Comparison of ENCODE assay signal across 17 cellular contexts in genomic region chr6:77173472-77174074, GRCh38.
DNase-seq lines count a peak whose midpoint lies in the region; FAIRE-seq and TF ChIP-seq lines count a peak whose summit lies in the region.
"Had no signal": no experiment of that assay in that cellular context is flagged by ENCODE, and none has a peak within 500 bp of the region (broad histone marks: within the 10 kb centered on the region; RNA-seq: fewer than 3 reads in every experiment).

No MANE protein-coding gene starts in this region.

- H3K9me1 ChIP-seq in endothelial cell of umbilical vein (replicated peaks; ENCODE audit: control insufficient read depth, extremely low read depth, insufficient read depth, low read length) = no peaks in the 10 kb centered on the region

- no peak for FAIRE-seq in endothelial cell of umbilical vein (lab: Jason Lieb, UNC)
- FAIRE-seq: A204.1, pancreas had no signal

- no peaks in the 10 kb centered on the region for H3K9me2 ChIP-seq in OCI-LY1 (ENCODE audit: low read depth, low read length)

- CTCF ChIA-PET in endothelial cell of umbilical vein (lab: Charles Lee) = interaction anchor here (1.0 kb wide), 1 partner anchor 156 kb away, joined by 3 read pairs; no protein-coding TSS in a partner anchor

- H3K9ac ChIP-seq in OCI-LY1 (ENCODE audit: low read length) = no peak overlapping the region
- H3K9ac ChIP-seq in endothelial cell of umbilical vein (replicated peaks; ENCODE audit: extremely low read depth, insufficient read depth, low read length) = no peak overlapping the region

- intact Hi-C loops in endothelial cell of umbilical vein (cut with micrococcal nuclease) = loop anchor here (1.0 kb wide), 1 partner anchor 284 kb away; no protein-coding TSS in a partner anchor

- H3K4me1 ChIP-seq in OCI-LY1 (ENCODE audit: insufficient read depth, low read length, severe bottlenecking) = no peaks in the 10 kb centered on the region
- no peaks in the 10 kb centered on the region for H3K4me1 ChIP-seq in endothelial cell of umbilical vein (ENCODE audit: control insufficient read depth, extremely low read depth, insufficient read depth, low read length)
- H3K4me1 ChIP-seq in osteoblast (ENCODE audit: insufficient read depth, low read length) = no peaks in the 10 kb centered on the region
- H3K4me1 ChIP-seq: pancreas, spleen had no signal

- DNase-seq in DMS53 (lab: John Stamatoyannopoulos, UW) (peak; percentile 16), DMS53 treated with DMSO at 0.1 percent for 48 hours (lab: John Stamatoyannopoulos, UW; ENCODE audit: unreplicated experiment) (no peak), endothelial cell of umbilical vein (ENCODE audit: low read depth, low spot score) (no peak), osteoblast (ENCODE audit: insufficient read length, low spot score, missing footprints) (no peak), 8988T (no peak)
- DNase-seq in stimulated activated naive CD4-positive, alpha-beta T cell treated with Interleukin-2 at 50 U/mL for 16 hours (lab: John Stamatoyannopoulos, UW) = no peak
- no peak for DNase-seq in activated CD8-positive, alpha-beta memory T cell treated with anti-CD3 and anti-CD28 coated beads, Interleukin-2, amount 50 U/mL, for 48 hours
- DNase-seq: activated CD4-positive, CD25-positive, alpha-beta regulatory T cell; activated naive CD8-positive, alpha-beta T cell treated with anti-CD3 and anti-CD28 coated beads, Interleukin-2, amount 10 ng/mL, durations not matched to agents 7 days and 5 days; Calu3; Karpas-422; mucosa of descending colon; spleen had no signal

- TF ChIP-seq CTCF in OCI-LY1 (IDR thresholded peaks at IDR 0.05; ENCODE audit: low read length) = peak; percentile 27; the same call in 1 of the 2 replicates
- TF ChIP-seq CTCF in endothelial cell of umbilical vein (IDR thresholded peaks at IDR 0.05; ENCODE audit: extremely low read depth in 1 of 2, insufficient read depth in 1 of 2, low read depth in 1 of 2, low read length in 2 of 2) = no peak
- TF ChIP-seq CTCF in osteoblast (IDR thresholded peaks at IDR 0.05; ENCODE audit: extremely low read depth, low read depth, low read length) = peak; percentile 44

- H3K4me3 ChIP-seq in OCI-LY1 (ENCODE audit: low read depth, low read length, poor library complexity, severe bottlenecking) = no peak overlapping the region
- no peak overlapping the region for H3K4me3 ChIP-seq in endothelial cell of umbilical vein (replicated peaks in 1 of 3; ENCODE audit: insufficient read depth in 1 of 3, low read depth in 1 of 3, low read length in 3 of 3)
- H3K4me3 ChIP-seq in osteoblast (ENCODE audit: insufficient read depth, low read length) = no peak overlapping the region
- H3K4me3 ChIP-seq: coronary artery, mucosa of descending colon, pancreas, spleen had no signal

- H2AFZ ChIP-seq in OCI-LY1 (ENCODE audit: low read length) (no peak overlapping the region), endothelial cell of umbilical vein (ENCODE audit: low read depth, low read length) (peak overlapping the region; percentile 6), osteoblast (ENCODE audit: low read length) (no peak overlapping the region)

- BruUV-seq in endothelial cell of umbilical vein (replicated peaks; lab: Mats Ljungman, UMichigan) = no TSS peak

- TF ChIP-seq POLR2A in endothelial cell of umbilical vein (IDR thresholded peaks at IDR 0.05; ENCODE audit: low read depth, low read length) = no peak

- H3K4me2 ChIP-seq in OCI-LY1 (ENCODE audit: low read length) = no peak overlapping the region
- no peak overlapping the region for H3K4me2 ChIP-seq in endothelial cell of umbilical vein (ENCODE audit: insufficient read depth, low read length)
- no peak overlapping the region for H3K4me2 ChIP-seq in osteoblast (ENCODE audit: insufficient read depth, low read length)

- no peaks in the 10 kb centered on the region for H3F3A ChIP-seq in OCI-LY1 (ENCODE audit: insufficient read depth, low read length)

- no peaks in the 10 kb centered on the region for H3K36me3 ChIP-seq in OCI-LY1 (ENCODE audit: insufficient read depth, low read length)
- no peaks in the 10 kb centered on the region for H3K36me3 ChIP-seq in endothelial cell of umbilical vein (ENCODE audit: control insufficient read depth in 2 of 2, extremely low read depth in 1 of 2, insufficient read depth in 2 of 2, low read length in 2 of 2)
- H3K36me3 ChIP-seq in osteoblast (ENCODE audit: insufficient read depth, low read length) = no peaks in the 10 kb centered on the region
- H3K36me3 ChIP-seq: pancreas, spleen had no signal

- dilution Hi-C loops in endothelial cell of umbilical vein (cut with MboI; ENCODE audit: extremely low pct_ligation_motif_present, low sequenced_read_pairs) = no loop called here

- POLR2A ChIA-PET in endothelial cell of umbilical vein (lab: Charles Lee) = no interaction called here

- H3K79me2 ChIP-seq in OCI-LY1 (ENCODE audit: insufficient read depth, low read length) = no peaks in the 10 kb centered on the region
- H3K79me2 ChIP-seq in endothelial cell of umbilical vein (ENCODE audit: control insufficient read depth, insufficient read depth, low read length) = no peaks in the 10 kb centered on the region
- no peaks in the 10 kb centered on the region for H3K79me2 ChIP-seq in osteoblast (ENCODE audit: insufficient read depth, low read length)

- no peaks in the 10 kb centered on the region for H3K27me3 ChIP-seq in OCI-LY1 (ENCODE audit: insufficient read depth, low read length)
- no peaks in the 10 kb centered on the region for H3K27me3 ChIP-seq in endothelial cell of umbilical vein (ENCODE audit: control insufficient read depth in 2 of 2, insufficient read depth in 2 of 2, low read length in 2 of 2)
- no peaks in the 10 kb centered on the region for H3K27me3 ChIP-seq in osteoblast (ENCODE audit: insufficient read depth, low read length)
- H3K27me3 ChIP-seq: pancreas, spleen had no signal

- H3K9me3 ChIP-seq in OCI-LY1 (ENCODE audit: low read length) (no peaks in the 10 kb centered on the region), endothelial cell of umbilical vein (replicated peaks; ENCODE audit: control insufficient read depth, insufficient read depth, low read length) (no peaks in the 10 kb centered on the region), osteoblast (ENCODE audit: low read depth, low read length) (no peaks in the 10 kb centered on the region)
- H3K9me3 ChIP-seq: pancreas had no signal

- H4K20me1 ChIP-seq in OCI-LY1 (ENCODE audit: insufficient read depth, low read length) = no peaks in the 10 kb centered on the region
- H4K20me1 ChIP-seq in endothelial cell of umbilical vein (replicated peaks; ENCODE audit: control insufficient read depth, extremely low read depth, insufficient read depth, low read length) = no peaks in the 10 kb centered on the region
- no peaks in the 10 kb centered on the region for H4K20me1 ChIP-seq in osteoblast (ENCODE audit: insufficient read depth, low read length)

- H3K27ac ChIP-seq in OCI-LY1 (ENCODE audit: low read depth, low read length, poor library complexity, severe bottlenecking) (no peak overlapping the region), endothelial cell of umbilical vein (ENCODE audit: insufficient read depth, low read depth, low read length) (no peak overlapping the region), osteoblast (ENCODE audit: low read depth, low read length) (no peak overlapping the region)
- H3K27ac ChIP-seq: coronary artery, pancreas, spleen had no signal

TF ChIP-seq in endothelial cell of umbilical vein, 7 proteins besides CTCF, POLR2A, EP300 and RAD21:
- TF ChIP-seq EZH2 (IDR thresholded peaks at IDR 0.05; ENCODE audit: borderline replicate concordance, low read depth, low read length, severe bottlenecking) (no peak), JUN (IDR thresholded peaks at IDR 0.05; ENCODE audit: borderline replicate concordance, insufficient read depth, insufficient read length, low read depth) (no peak), GATA2 (IDR thresholded peaks at IDR 0.05; ENCODE audit: insufficient read depth, insufficient read length, low read depth, low read length) (no peak), POLR2AphosphoS5 (IDR thresholded peaks at IDR 0.05; ENCODE audit: insufficient read depth, low read depth, low read length) (no peak), MAX (IDR thresholded peaks at IDR 0.05; ENCODE audit: insufficient read depth, insufficient read length) (no peak), FOS (IDR thresholded peaks at IDR 0.05; ENCODE audit: borderline replicate concordance, insufficient read depth, low read length) (no peak), MYC (IDR thresholded peaks at IDR 0.05; ENCODE audit: low read depth, low read length) (no peak)

Comparison
In these comparisons a context has a peak if more than half of its experiments do, and no peak if none do; other contexts are left out.
1. CTCF ChIP-seq: peak in OCI-LY1 (single experiment) and osteoblast (single experiment); none in endothelial cell of umbilical vein (0 of 2).